ENCODE assay signal across 8 cellular contexts in the genomic region with DNA sequence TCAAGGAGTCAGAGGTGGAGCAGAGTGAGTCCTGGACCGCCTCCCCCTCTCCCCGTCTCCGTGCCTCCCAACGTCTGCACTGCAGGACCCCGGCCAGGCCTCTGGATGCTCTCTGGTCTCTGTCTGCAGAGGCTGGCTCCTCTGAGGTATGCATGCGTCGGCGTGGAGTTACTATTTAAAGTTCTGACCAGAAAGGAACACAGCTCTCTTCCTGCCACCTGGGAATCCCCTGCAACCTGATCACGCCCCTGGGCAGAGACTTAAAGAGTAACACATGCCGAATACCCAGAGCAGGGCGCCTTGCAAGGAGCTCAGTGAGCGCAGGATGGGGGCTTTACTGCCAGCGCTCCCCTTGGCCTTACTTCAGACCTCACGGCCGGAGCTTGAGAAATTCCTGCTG. TPM values are rescaled to one million over a fixed set of nuclear protein-coding genes. Genes with fewer than 3 reads are reported as not detected.
A peak's percentile ranks its signal among the peaks of the same experiment; 100 is the strongest.
DNase-seq lines count a peak whose midpoint lies in the region; ATAC-seq lines count a peak whose summit lies in the region.

No MANE protein-coding gene starts in this region.

- no peak overlapping the region for H3K4me3 ChIP-seq in right cardiac atrium (ENCODE audit: low read length)

- intact Hi-C loops in right cardiac atrium (cut with DNase I) = no loop called here

- DNase-seq in activated T-cell treated with anti-CD3 and anti-CD28 coated beads for 4 hours = peak; percentile 42
- peak in 2 of 3 donors; percentile 61 to 63 for DNase-seq in right cardiac atrium
- DNase-seq in stimulated activated naive CD4-positive, alpha-beta T cell (lab: John Stamatoyannopoulos, UW) = peak; percentile 14 to 52 (median 28)
- no peak for DNase-seq in NCI-H1930 (lab: John Stamatoyannopoulos, UW)
- no peak for DNase-seq in NCI-H526 treated with DMSO at 0.1 percent for 48 hours (lab: John Stamatoyannopoulos, UW)
- DNase-seq in HuH-7.5 (ENCODE audit: low spot score) = no peak

- ATAC-seq in GM19351 (IDR thresholded peaks at IDR 0.05; ENCODE audit: unreplicated experiment) (peak; percentile 97), HG03280 (IDR thresholded peaks at IDR 0.05; ENCODE audit: unreplicated experiment) (peak; percentile 89), right cardiac atrium (peak; percentile 47 to 60)

- 24% methylated on average over 15 of the region's 15 CpGs for WGBS in right cardiac atrium

- H3K27ac ChIP-seq in right cardiac atrium (ENCODE audit: low read length) = peak overlapping the region; percentile 85

- no peaks in the 10 kb centered on the region for H3K9me3 ChIP-seq in right cardiac atrium (ENCODE audit: control insufficient read depth, low read length)

- H3K4me1 ChIP-seq in right cardiac atrium (ENCODE audit: control insufficient read depth, insufficient read depth, low read length) = peaks cover 13% of the 10 kb centered on the region

- no peaks in the 10 kb centered on the region for H3K27me3 ChIP-seq in right cardiac atrium (ENCODE audit: control insufficient read depth, insufficient read depth)

RNA-seq across cellular contexts. Expression of gene ANXA6, which starts 16.0 kb away (rescaled TPM):
- 100 to 1,000 TPM; 220 to 238 (median 232) TPM for total RNA-seq in right cardiac atrium
- 203 TPM for polyA plus RNA-seq in right cardiac atrium

Comparison
In these comparisons a context has a peak if more than half of its experiments do, and no peak if none do; other contexts are left out.
1. DNase-seq: peak in activated T-cell treated with anti-CD3 and anti-CD28 coated beads for 4 hours (single experiment), right cardiac atrium (2 of 3) and stimulated activated naive CD4-positive, alpha-beta T cell (6 of 6); none in NCI-H1930 (0 of 2), NCI-H526 treated with DMSO at 0.1 percent for 48 hours (single experiment) and HuH-7.5 (single experiment).
2. Peak in every context shown above with its lines, with median percentiles within 50 percentile points of each other: ATAC-seq.